17 cellular contexts compared by ENCODE assay signal in genomic region chr6:132749111-132749510, GRCh38. TPM values are rescaled to one million over a fixed set of nuclear protein-coding genes. Genes with fewer than 3 reads are reported as not detected.
A peak's percentile ranks its signal among the peaks of the same experiment; 100 is the strongest.
DNase-seq lines count a peak whose midpoint lies in the region; ATAC-seq, FAIRE-seq and TF ChIP-seq lines count a peak whose summit lies in the region.
"Had no signal": no experiment of that assay in that cellular context is flagged by ENCODE, and none has a peak within 500 bp of the region (broad histone marks: within the 10 kb centered on the region; RNA-seq: fewer than 3 reads in every experiment).

No MANE protein-coding gene starts in this region.

- H2AK5ac ChIP-seq in H1 (ENCODE audit: low read depth, low read length), result no peak overlapping the region

- no peak for DNase-seq in activated naive CD4-positive, alpha-beta T cell treated with anti-CD3 and anti-CD28 coated beads, Interleukin-2, amount 10 ng/mL, durations not matched to agents 7 days and 5 days
- no peak for DNase-seq in activated naive CD4-positive, alpha-beta T cell treated with Interleukin-2 at 50 U/mL for 16 hours
- DNase-seq in RKO (ENCODE audit: low spot score) (peak; percentile 37), H1 (ENCODE audit: low read depth in 1 of 2, low spot score in 2 of 2) (no peak), spleen (no peak), EL (no peak)
- DNase-seq in stimulated activated CD4-positive, alpha-beta T cell treated with anti-CD3 and anti-CD28 coated beads, Interleukin-12 subunit alpha, Interleukin-12 subunit beta, amount 100 ng/mL, for 4 hours, result no peak
- DNase-seq: cortex of kidney, gastrocnemius medialis, left ventricle myocardium inferior, NCI-H2081 treated with DMSO at 0.1 percent for 48 hours had no signal

- no peak overlapping the region for H2BK15ac ChIP-seq in H1 (ENCODE audit: low read length)

- intact Hi-C loops in spleen (cut with DNase I; ENCODE audit: low total_unique reads), result no loop called here

- H3K18ac ChIP-seq in H1 (ENCODE audit: extremely low read depth, low read length), result no peak overlapping the region

- H3K4me3 Mint-ChIP-seq in activated naive CD4-positive, alpha-beta T cell treated with anti-CD3 and anti-CD28 coated beads, Interleukin-2, amount 10 ng/mL, durations not matched to agents 7 days and 5 days, result no peak overlapping the region
- H3K4me3 Mint-ChIP-seq: activated T-helper 17 cell treated with anti-CD3 and anti-CD28 coated beads, Interleukin-2, amount 50 U/mL, for 72 hours had no signal

- TF ChIP-seq POLR2A in H1 (IDR thresholded peaks at IDR 0.05; ENCODE audit: control extremely low read depth in 1 of 2, low read depth in 2 of 2, low read length in 2 of 2) (no peak), spleen (IDR thresholded peaks at IDR 0.05) (no peak)

- H3K27ac Mint-ChIP-seq in activated naive CD4-positive, alpha-beta T cell treated with anti-CD3 and anti-CD28 coated beads, Interleukin-2, amount 10 ng/mL, durations not matched to agents 7 days and 5 days, result peak overlapping the region; percentile 56
- H3K27ac Mint-ChIP-seq: activated T-helper 17 cell treated with anti-CD3 and anti-CD28 coated beads, Interleukin-2, amount 50 U/mL, for 72 hours had no signal

- no peak for TF ChIP-seq CTCF in H1 (IDR thresholded peaks at IDR 0.05; ENCODE audit: control extremely low read depth in 1 of 3, insufficient read depth in 1 of 3, low read depth in 1 of 3, low read length in 3 of 3)
- TF ChIP-seq CTCF in spleen (IDR thresholded peaks at IDR 0.05 in 8 of 11, conservative IDR thresholded peaks at IDR 0.05 in 3 of 11), result no peak

- no peak overlapping the region for H3K4me2 ChIP-seq in H1 (ENCODE audit: insufficient read depth in 1 of 2, low read depth in 2 of 2, low read length in 2 of 2)

- no peaks in the 10 kb centered on the region for H3K79me2 ChIP-seq in H1 (ENCODE audit: control insufficient read depth in 1 of 2, insufficient read depth in 2 of 2, low read length in 2 of 2)

- H3K27ac ChIP-seq in H1 (ENCODE audit: low read depth, low read length), result no peak overlapping the region
- H3K27ac ChIP-seq in spleen, result peak overlapping the region in 7 of 8 donors; percentile 69 to 91 (median 83)
- H3K27ac ChIP-seq: gastrocnemius medialis, left ventricle myocardium inferior, suprapubic skin, VCaP had no signal

- FAIRE-seq in H1 (lab: Jason Lieb, UNC), result no peak
- FAIRE-seq: G401.6 had no signal

- peaks cover 29% of the 10 kb centered on the region for H3K4me1 Mint-ChIP-seq in activated naive CD4-positive, alpha-beta T cell treated with anti-CD3 and anti-CD28 coated beads, Interleukin-2, amount 10 ng/mL, durations not matched to agents 7 days and 5 days

- H3K36me3 ChIP-seq in H1 (ENCODE audit: control insufficient read depth in 2 of 4, insufficient read depth in 4 of 4, low read length in 3 of 4), result no peaks in the 10 kb centered on the region
- peaks cover 0 to 97% (median 14%) of the 10 kb centered on the region in 6 donors for H3K36me3 ChIP-seq in spleen
- H3K36me3 ChIP-seq: gastrocnemius medialis, left ventricle myocardium inferior, suprapubic skin had no signal

- no peak overlapping the region for H2BK12ac ChIP-seq in H1 (ENCODE audit: low read depth, low read length)

- H3K27me3 Mint-ChIP-seq in activated naive CD4-positive, alpha-beta T cell treated with anti-CD3 and anti-CD28 coated beads, Interleukin-2, amount 10 ng/mL, durations not matched to agents 7 days and 5 days, result no peaks in the 10 kb centered on the region
- H3K27me3 Mint-ChIP-seq: activated T-helper 17 cell treated with anti-CD3 and anti-CD28 coated beads, Interleukin-2, amount 50 U/mL, for 72 hours had no signal

- 90% methylated on average over 4 of the region's 4 CpGs; no CpG with 5 or more reads in 1 of the 2 experiments for WGBS in H1 (ENCODE audit: extremely low coverage in 1 of 2, insufficient coverage in 1 of 2, insufficient read length in 1 of 2, insufficient replicate concordance in 2 of 2, low coverage in 1 of 2, low lambda C conversion rate in 2 of 2, missing lambda C conversion rate in 1 of 2), 2 experiments
- WGBS in spleen, 5 donors, result 32 to 59% (median 41%) methylated on average over 4 of the region's 4 CpGs

- POLR2A ChIA-PET in H1 (lab: Charles Lee; ENCODE audit: partially characterized antibody), result interaction anchor here (0.6 kb wide), 1 partner anchor 49 kb away, joined by 3 read pairs; the partner anchor contains the start of gene SLC18B1

- no peak overlapping the region for H3K4me3 ChIP-seq in H1 (ENCODE audit: extremely low read depth in 1 of 4, insufficient read depth in 2 of 4, low read depth in 3 of 4, low read length in 4 of 4)
- peak overlapping the region in 1 of 8 donors; percentile 43 for H3K4me3 ChIP-seq in spleen
- H3K4me3 ChIP-seq: gastrocnemius medialis, left ventricle myocardium inferior, suprapubic skin had no signal

- H3K36me3 Mint-ChIP-seq in activated naive CD4-positive, alpha-beta T cell treated with anti-CD3 and anti-CD28 coated beads, Interleukin-2, amount 10 ng/mL, durations not matched to agents 7 days and 5 days, result peaks cover 42% of the 10 kb centered on the region

- H3K79me1 ChIP-seq in H1 (ENCODE audit: low read depth, low read length), result no peaks in the 10 kb centered on the region

- H4K5ac ChIP-seq in H1 (ENCODE audit: insufficient read length, low read depth, low read length), result no peak overlapping the region

- CTCF ChIA-PET in activated naive CD4-positive, alpha-beta T cell treated with anti-CD3 and anti-CD28 coated beads, Interleukin-2, amount 10 ng/mL, durations not matched to agents 7 days and 5 days (lab: Charles Lee), result no interaction called here
- CTCF ChIA-PET in H1 (lab: Charles Lee; ENCODE audit: partially characterized antibody), result interaction anchor here (0.8 to 1.2 kb wide), 6 partner anchors 13 to 150 kb away, joined by 3 to 4 read pairs (median 4); no protein-coding TSS in a partner anchor

- no peak for ATAC-seq in HG02938 (IDR thresholded peaks at IDR 0.05; ENCODE audit: unreplicated experiment)
- ATAC-seq: activated T-helper 17 cell treated with anti-CD3 and anti-CD28 coated beads, Interleukin-2, amount 50 U/mL, for 72 hours; gastrocnemius medialis had no signal

- no peaks in the 10 kb centered on the region for H3K27me3 ChIP-seq in H1 (replicated peaks in 1 of 4; ENCODE audit: control insufficient read depth in 3 of 4, extremely low read depth in 1 of 4, insufficient read depth in 3 of 4, low read length in 3 of 4)
- H3K27me3 ChIP-seq in spleen (replicated peaks in 1 of 7), result no peaks in the 10 kb centered on the region
- H3K27me3 ChIP-seq: gastrocnemius medialis, suprapubic skin had no signal

- no peak overlapping the region for H4K91ac ChIP-seq in H1 (replicated peaks; ENCODE audit: insufficient read length, low read length)

- no peaks in the 10 kb centered on the region for H3K9me3 Mint-ChIP-seq in activated naive CD4-positive, alpha-beta T cell treated with anti-CD3 and anti-CD28 coated beads, Interleukin-2, amount 10 ng/mL, durations not matched to agents 7 days and 5 days

- H3K4me1 ChIP-seq in H1 (replicated peaks in 1 of 4; ENCODE audit: control insufficient read depth in 3 of 4, insufficient read depth in 4 of 4, low read length in 3 of 4) (no peaks in the 10 kb centered on the region), spleen (peaks cover 0 to 47% (median 20%) of the 10 kb centered on the region in 6 donors)
- H3K4me1 ChIP-seq: gastrocnemius medialis, left ventricle myocardium inferior, suprapubic skin had no signal

- no peak overlapping the region for H3K4ac ChIP-seq in H1 (replicated peaks; ENCODE audit: insufficient read length, low read depth, low read length)

- H3K23me2 ChIP-seq in H1 (ENCODE audit: low read depth, low read length), result no peaks in the 10 kb centered on the region

- no peak overlapping the region for H3K56ac ChIP-seq in H1 (replicated peaks; ENCODE audit: insufficient read length, low read depth, low read length)

- H2AFZ ChIP-seq in H1 (ENCODE audit: low read length), result peak overlapping the region; percentile 19; the same call in 1 of the 2 replicates

- no peak overlapping the region for H4K8ac ChIP-seq in H1 (ENCODE audit: extremely low read depth, insufficient read depth, low read length)

- TF ChIP-seq EP300 in H1 (IDR thresholded peaks at IDR 0.05; ENCODE audit: borderline replicate concordance in 1 of 2, low read depth in 2 of 2, low read length in 2 of 2), result no peak

- no peak overlapping the region for H2BK20ac ChIP-seq in H1 (ENCODE audit: low read length)

- no peak overlapping the region for H2BK5ac ChIP-seq in H1 (ENCODE audit: low read depth, low read length)

- no peak overlapping the region for H3K9ac ChIP-seq in H1 (replicated peaks in 1 of 4; ENCODE audit: extremely low read depth in 1 of 4, low read depth in 3 of 4, low read length in 3 of 4)

- no peak overlapping the region for H3K14ac ChIP-seq in H1 (ENCODE audit: insufficient read length)

- no peaks in the 10 kb centered on the region for H4K20me1 ChIP-seq in H1 (replicated peaks in 1 of 2; ENCODE audit: control insufficient read depth in 1 of 2, insufficient read depth in 2 of 2, low read length in 2 of 2)

- H3K9me3 ChIP-seq in H1 (ENCODE audit: insufficient read depth in 2 of 2, low read depth in 1 of 2, low read length in 1 of 2), result no peaks in the 10 kb centered on the region; a peak in 1 of 4 replicates
- H3K9me3 ChIP-seq in spleen, result no peaks in the 10 kb centered on the region
- H3K9me3 ChIP-seq: gastrocnemius medialis, left ventricle myocardium inferior, suprapubic skin had no signal

- TF ChIP-seq RAD21 in H1 (IDR thresholded peaks at IDR 0.05 in 1 of 2, conservative IDR thresholded peaks at IDR 0.05 in 1 of 2; ENCODE audit: low read depth in 2 of 2, low read length in 2 of 2), result no peak

- no peak overlapping the region for H3K23ac ChIP-seq in H1 (ENCODE audit: insufficient read length)

- H2BK120ac ChIP-seq in H1 (replicated peaks; ENCODE audit: low read depth, low read length), result no peak overlapping the region

RNA-seq across cellular contexts. Expression of gene VNN2, which starts 8.6 kb away (rescaled TPM):
- not detected in 2 replicates for total RNA-seq in H1 (2021; fragmentation: NEBNext Ultra II Directional; extraction: Animal tissue kit (Norgen Biotek cat#: 25700))
- not detected in 2 replicates for polyA plus RNA-seq in H1 (2011; rRNA removed)
- not detected for polyA plus RNA-seq in H1 (2011; cell fraction: cytosol; rRNA removed)
- 0.07 TPM for polyA plus RNA-seq in H1 (2011; cell fraction: nucleus; rRNA removed)
- not detected in 4 replicates for polyA plus RNA-seq in H1 (2012, experiment 1 of 2)
- not detected for polyA plus RNA-seq in H1 (2012, experiment 2 of 2)
- not detected for polyA plus RNA-seq in H1 (2013, experiment 1 of 2)
- not detected for polyA plus RNA-seq in H1 (2013, experiment 2 of 2)
- polyA minus RNA-seq in H1 (2011; rRNA and poly(A)+ RNA removed), result not detected in 2 replicates
- polyA minus RNA-seq in H1 (2011; cell fraction: cytosol; rRNA and poly(A)+ RNA removed), result not detected
- not detected for polyA minus RNA-seq in H1 (2011; cell fraction: nucleus; rRNA and poly(A)+ RNA removed)
- 100 to 1,000 TPM in 5 of 7 donors, 10 to 100 TPM in 2; 65.9 to 349 (median 173) TPM for total RNA-seq in spleen
- 10 to 100 TPM; 15.4 to 37.1 (median 26.0) TPM for polyA plus RNA-seq in spleen
- polyA plus RNA-seq: AG04450 had no signal

RNA-seq across cellular contexts. Expression of gene VNN1, which starts 35.3 kb away (rescaled TPM):
- not detected in 2 replicates for total RNA-seq in H1 (2021; fragmentation: NEBNext Ultra II Directional; extraction: Animal tissue kit (Norgen Biotek cat#: 25700))
- polyA plus RNA-seq in H1 (2011; rRNA removed) (not detected in 2 replicates), spleen (1 to 10 TPM; 2.3 to 5.5 (median 2.9) TPM)
- polyA plus RNA-seq in H1 (2011; cell fraction: cytosol; rRNA removed), result not detected
- polyA plus RNA-seq in H1 (2011; cell fraction: nucleus; rRNA removed), result not detected
- not detected in 4 replicates for polyA plus RNA-seq in H1 (2012, experiment 1 of 2)
- polyA plus RNA-seq in H1 (2012, experiment 2 of 2), result not detected
- not detected for polyA plus RNA-seq in H1 (2013, experiment 1 of 2)
- 0.02 TPM for polyA plus RNA-seq in H1 (2013, experiment 2 of 2)
- not detected in 2 replicates for polyA minus RNA-seq in H1 (2011; rRNA and poly(A)+ RNA removed)
- not detected for polyA minus RNA-seq in H1 (2011; cell fraction: cytosol; rRNA and poly(A)+ RNA removed)
- polyA minus RNA-seq in H1 (2011; cell fraction: nucleus; rRNA and poly(A)+ RNA removed), result not detected
- total RNA-seq in spleen, result 10 to 100 TPM in 4 of 7 donors, 1 to 10 TPM in 3; 3.1 to 44.2 (median 11.2) TPM
- total RNA-seq: activated T-helper 17 cell treated with anti-CD3 and anti-CD28 coated beads, Interleukin-2, amount 50 U/mL, for 72 hours had no signal

RNA-seq across cellular contexts. Expression of gene SLC18B1, which starts 49.3 kb away (rescaled TPM):
- 22.0 and 23.4 TPM in 2 replicates for total RNA-seq in H1 (2021; fragmentation: NEBNext Ultra II Directional; extraction: Animal tissue kit (Norgen Biotek cat#: 25700))
- polyA plus RNA-seq in H1 (2011; rRNA removed), result 10.6 and 17.2 TPM in 2 replicates
- 19.0 TPM for polyA plus RNA-seq in H1 (2011; cell fraction: cytosol; rRNA removed)
- polyA plus RNA-seq in H1 (2011; cell fraction: nucleus; rRNA removed), result 4.7 TPM
- 13.8 to 21.4 TPM (median 16.7 TPM) in 4 replicates for polyA plus RNA-seq in H1 (2012, experiment 1 of 2)
- 4.8 TPM for polyA plus RNA-seq in H1 (2012, experiment 2 of 2)
- polyA plus RNA-seq in H1 (2013, experiment 1 of 2), result 32.1 TPM
- polyA plus RNA-seq in H1 (2013, experiment 2 of 2), result 35.8 TPM
- 17.0 and 20.5 TPM in 2 replicates for polyA minus RNA-seq in H1 (2011; rRNA and poly(A)+ RNA removed)
- polyA minus RNA-seq in H1 (2011; cell fraction: cytosol; rRNA and poly(A)+ RNA removed), result 4.8 TPM
- 6.9 TPM for polyA minus RNA-seq in H1 (2011; cell fraction: nucleus; rRNA and poly(A)+ RNA removed)
- 10 to 100 TPM in 4 of 7 donors, 1 to 10 TPM in 3; 6.0 to 19.1 (median 11.2) TPM for total RNA-seq in spleen
- 10 to 100 TPM in 2 of 3 donors, 1 to 10 TPM in 1; 6.2 to 15.0 (median 12.0) TPM for polyA plus RNA-seq in spleen

Comparison
In these comparisons a context has a peak if more than half of its experiments do, and no peak if none do; other contexts are left out.
1. RNA of gene VNN2, which starts 8.6 kb away (total RNA-seq): 65.9 to 349 TPM in spleen; not detected in H1; every median in the first group is over 10 times any median in the second.